14 cellular contexts compared by ENCODE assay signal in genomic region chr1:25011966-25012625, GRCh38.
DNase-seq lines count a peak whose midpoint lies in the region; ATAC-seq and TF ChIP-seq lines count a peak whose summit lies in the region.
"Had no signal": no experiment of that assay in that cellular context is flagged by ENCODE, and none has a peak within 500 bp of the region (broad histone marks: within the 10 kb centered on the region; RNA-seq: fewer than 3 reads in every experiment).

No MANE protein-coding gene starts in this region.

- H3K9ac ChIP-seq in SK-N-SH: no peak overlapping the region

- H3K4me3 ChIP-seq in choroid plexus epithelial cell (ENCODE audit: low read depth, low read length) (no peak overlapping the region), upper lobe of right lung (no peak overlapping the region), SK-N-SH (ENCODE audit: low read depth in 2 of 2, low read length in 1 of 2) (no peak overlapping the region)
- H3K4me3 ChIP-seq: adrenal gland, pancreas, spleen had no signal

- no peak overlapping the region for H3K4me2 ChIP-seq in SK-N-SH

- TF ChIP-seq RAD21 in SK-N-SH (IDR thresholded peaks at IDR 0.05; ENCODE audit: low read length): no peak

- H3K27me3 ChIP-seq in upper lobe of right lung: no peaks in the 10 kb centered on the region
- no peaks in the 10 kb centered on the region for H3K27me3 ChIP-seq in SK-N-SH (ENCODE audit: insufficient read depth)
- H3K27me3 ChIP-seq: adrenal gland, pancreas had no signal

- no peaks in the 10 kb centered on the region for H3K36me3 Mint-ChIP-seq in activated naive CD4-positive, alpha-beta T cell treated with anti-CD3 and anti-CD28 coated beads, Interleukin-2, amount 50 U/mL, for 72 hours
- H3K36me3 Mint-ChIP-seq: immature natural killer cell had no signal

- H3K4me1 ChIP-seq in upper lobe of right lung (peaks cover 5% of the 10 kb centered on the region), SK-N-SH (ENCODE audit: control insufficient read depth in 1 of 2, insufficient read depth in 2 of 2, low read depth in 1 of 2, low read length in 1 of 2) (peaks cover 0 to 13% of the 10 kb centered on the region in 2 experiments; a peak in 1 of 4 replicates)
- H3K4me1 ChIP-seq: pancreas had no signal

- POLR2A ChIA-PET in SK-N-SH (lab: Yijun Ruan, JAX): no interaction called here

- no peaks in the 10 kb centered on the region for H3K79me2 ChIP-seq in SK-N-SH (ENCODE audit: insufficient read depth)

- peak; percentile 14 for TF ChIP-seq CTCF in choroid plexus epithelial cell (conservative IDR thresholded peaks at IDR 0.05; ENCODE audit: low read depth, low read length)
- no peak for TF ChIP-seq CTCF in upper lobe of right lung (IDR thresholded peaks at IDR 0.05)
- TF ChIP-seq CTCF in SK-N-SH (IDR thresholded peaks at IDR 0.05): no peak

- no peak for DNase-seq in activated naive CD4-positive, alpha-beta T cell treated with anti-CD3 and anti-CD28 coated beads, Interleukin-2, amount 50 U/mL, for 72 hours (ENCODE audit: low spot score in 2 of 2)
- no peak for DNase-seq in activated naive CD4-positive, alpha-beta T cell treated with anti-CD3 and anti-CD28 coated beads, Interleukin-2, amount 50 U/mL, for 16 hours
- DNase-seq in NCI-H460 (ENCODE audit: extremely low read depth, low read depth): peak; percentile 69
- no peak for DNase-seq in choroid plexus epithelial cell (ENCODE audit: low read depth)
- DNase-seq in upper lobe of right lung: peak; percentile 71
- no peak for DNase-seq in SK-N-SH
- DNase-seq: GOT3, immature natural killer cell, pancreas, SHP77, spleen had no signal

- H3K9me3 Mint-ChIP-seq in activated naive CD4-positive, alpha-beta T cell treated with anti-CD3 and anti-CD28 coated beads, Interleukin-2, amount 50 U/mL, for 72 hours: no peaks in the 10 kb centered on the region
- H3K9me3 Mint-ChIP-seq: immature natural killer cell had no signal

- no peak for TF ChIP-seq EP300 in SK-N-SH (IDR thresholded peaks at IDR 0.05; ENCODE audit: borderline replicate concordance in 1 of 2, low read depth in 1 of 2, low read length in 1 of 2)

- WGBS in SK-N-SH (ENCODE audit: low lambda C conversion rate): 69% methylated on average over 10 of the region's 12 CpGs

- H3K27ac Mint-ChIP-seq in activated naive CD4-positive, alpha-beta T cell treated with anti-CD3 and anti-CD28 coated beads, Interleukin-2, amount 50 U/mL, for 72 hours: peak overlapping the region in 1 of 2 donors; percentile 77

- no peaks in the 10 kb centered on the region for H3K36me3 ChIP-seq in upper lobe of right lung
- no peaks in the 10 kb centered on the region for H3K36me3 ChIP-seq in SK-N-SH (replicated peaks in 1 of 2; ENCODE audit: control insufficient read depth in 1 of 2, insufficient read depth in 2 of 2, low read length in 1 of 2)
- H3K36me3 ChIP-seq: adrenal gland, pancreas, spleen had no signal

- H3K9me2 ChIP-seq in SK-N-SH: no peaks in the 10 kb centered on the region

- intact Hi-C loops in upper lobe of right lung (cut with DNase I): no loop called here

- ATAC-seq in activated naive CD4-positive, alpha-beta T cell treated with anti-CD3 and anti-CD28 coated beads, Interleukin-2, amount 50 U/mL, for 72 hours: peak; percentile 30 to 44
- ATAC-seq in upper lobe of right lung (peak; percentile 70), GM19397 (IDR thresholded peaks at IDR 0.05; ENCODE audit: unreplicated experiment) (no peak), GM19395 (IDR thresholded peaks at IDR 0.05; ENCODE audit: unreplicated experiment) (no peak)
- ATAC-seq: pancreas had no signal

- CTCF ChIA-PET in SK-N-SH (lab: Yijun Ruan, JAX): interaction anchor here (1.5 kb wide), 1 partner anchor 12 kb away, joined by 3 read pairs; no protein-coding TSS in a partner anchor

- H2AFZ ChIP-seq in SK-N-SH (ENCODE audit: low read depth): no peak overlapping the region

- H4K20me1 ChIP-seq in SK-N-SH (ENCODE audit: insufficient read depth): no peaks in the 10 kb centered on the region

- H3F3A ChIP-seq in SK-N-SH (replicated peaks; ENCODE audit: insufficient read depth): no peaks in the 10 kb centered on the region

- H3K9me3 ChIP-seq in upper lobe of right lung (no peaks in the 10 kb centered on the region), SK-N-SH (no peaks in the 10 kb centered on the region)
- H3K9me3 ChIP-seq: adrenal gland, pancreas, spleen had no signal

- H3K27ac ChIP-seq in upper lobe of right lung (no peak overlapping the region), SK-N-SH (ENCODE audit: low read depth in 2 of 2, low read length in 1 of 2) (no peak overlapping the region)
- H3K27ac ChIP-seq: adrenal gland, pancreas, spleen had no signal

TF ChIP-seq in SK-N-SH, 30 proteins besides CTCF, POLR2A, EP300 and RAD21:
- TF ChIP-seq GATA2 (CRISPR knock-in tag; IDR thresholded peaks at IDR 0.05) (no peak), USF2 (IDR thresholded peaks at IDR 0.05; ENCODE audit: borderline replicate concordance, low read depth, low read length) (no peak), MXI1 (IDR thresholded peaks at IDR 0.05; ENCODE audit: low read depth, low read length) (no peak), GABPA (IDR thresholded peaks at IDR 0.05; ENCODE audit: low read depth) (no peak), TCF12 (IDR thresholded peaks at IDR 0.05) (no peak), ELF1 (IDR thresholded peaks at IDR 0.05) (no peak), EZH2phosphoT487 (IDR thresholded peaks at IDR 0.05; ENCODE audit: borderline replicate concordance, low read depth) (no peak), RXRA (IDR thresholded peaks at IDR 0.05; ENCODE audit: borderline replicate concordance, low read depth) (no peak), JUND (IDR thresholded peaks at IDR 0.05) (no peak), POLR2AphosphoS5 (IDR thresholded peaks at IDR 0.05; ENCODE audit: low read depth, low read length) (no peak), CHD2 (IDR thresholded peaks at IDR 0.05; ENCODE audit: low read length, partially characterized antibody) (no peak), FOXJ3 (CRISPR knock-in tag; IDR thresholded peaks at IDR 0.05) (no peak), SIN3A (IDR thresholded peaks at IDR 0.05; ENCODE audit: borderline replicate concordance, low read depth, low read length) (no peak), RCOR1 (IDR thresholded peaks at IDR 0.05; ENCODE audit: low read length) (no peak), NFIC (IDR thresholded peaks at IDR 0.05; ENCODE audit: borderline replicate concordance) (no peak), ZBTB33 (IDR thresholded peaks at IDR 0.05; ENCODE audit: borderline replicate concordance, low read depth) (no peak), PBX3 (IDR thresholded peaks at IDR 0.05) (no peak), TAF1 (IDR thresholded peaks at IDR 0.05; ENCODE audit: borderline replicate concordance, low read depth, low read length) (no peak), TEAD4 (IDR thresholded peaks at IDR 0.05; ENCODE audit: borderline replicate concordance, insufficient read depth) (no peak)

Comparison
In these comparisons a context has a peak if more than half of its experiments do, and no peak if none do; other contexts are left out.
1. ATAC-seq: peak in activated naive CD4-positive, alpha-beta T cell treated with anti-CD3 and anti-CD28 coated beads, Interleukin-2, amount 50 U/mL, for 72 hours (2 of 2) and upper lobe of right lung (single experiment); none in GM19397 (single experiment) and GM19395 (single experiment).
2. DNase-seq: peak in NCI-H460 (single experiment) and upper lobe of right lung (single experiment); none in activated naive CD4-positive, alpha-beta T cell treated with anti-CD3 and anti-CD28 coated beads, Interleukin-2, amount 50 U/mL, for 72 hours (0 of 2), activated naive CD4-positive, alpha-beta T cell treated with anti-CD3 and anti-CD28 coated beads, Interleukin-2, amount 50 U/mL, for 16 hours (single experiment), choroid plexus epithelial cell (single experiment) and SK-N-SH (single experiment).